ENCODE assay signal across 10 cellular contexts in the genomic region with DNA sequence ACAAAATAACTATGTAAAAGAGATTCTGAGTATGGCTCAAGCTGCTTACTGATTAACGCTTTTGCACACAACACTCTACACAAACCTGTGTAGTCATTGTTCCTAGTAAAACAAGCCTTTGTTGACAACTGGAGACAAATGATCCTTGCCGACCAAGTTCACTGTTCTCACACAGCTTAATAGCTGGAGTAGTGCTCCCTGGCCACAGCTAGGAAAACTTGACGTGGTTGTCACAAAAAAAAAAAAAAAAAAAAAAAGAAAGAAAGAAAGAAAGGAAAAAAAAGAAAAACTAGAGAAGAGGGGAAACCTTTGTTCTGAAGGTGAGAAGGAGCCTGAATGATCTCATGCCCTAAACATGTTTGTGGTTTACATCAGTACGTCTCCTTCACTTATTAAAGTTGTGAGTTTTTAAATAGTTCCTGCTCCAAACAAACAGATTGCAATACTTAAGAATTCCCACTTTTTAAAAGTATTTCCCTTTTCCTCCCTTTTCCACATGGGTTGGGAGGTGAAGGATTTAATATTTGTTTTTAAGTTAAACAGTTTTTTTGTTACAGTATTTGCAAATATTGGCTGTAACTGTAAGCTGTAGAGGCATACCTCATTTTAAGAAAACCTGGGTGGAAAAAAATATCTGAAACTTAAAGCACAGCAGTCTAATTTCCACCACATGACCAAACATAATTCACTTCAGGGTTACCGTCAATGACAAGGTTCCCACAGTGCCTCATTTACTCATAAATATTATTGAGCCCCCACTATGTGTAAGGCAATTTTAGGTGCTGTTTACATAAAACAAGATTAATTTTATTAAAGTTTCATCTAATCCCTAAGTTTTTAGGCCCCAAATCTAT.
DNase-seq lines count a peak whose midpoint lies in the region; ATAC-seq and TF ChIP-seq lines count a peak whose summit lies in the region.
"Had no signal": no experiment of that assay in that cellular context is flagged by ENCODE, and none has a peak within 500 bp of the region (broad histone marks: within the 10 kb centered on the region; RNA-seq: fewer than 3 reads in every experiment).

No MANE protein-coding gene starts in this region.

- no peak overlapping the region for H3K4me3 ChIP-seq in BJ (ENCODE audit: low read depth, low read length)
- H3K4me3 ChIP-seq in HUES48 (ENCODE audit: low read depth, low read length) = no peak overlapping the region
- H3K4me3 ChIP-seq in mesendoderm (ENCODE audit: low read length) = no peak overlapping the region
- no peak overlapping the region for H3K4me3 ChIP-seq in aorta (ENCODE audit: low read length in 2 of 2)

- no peak overlapping the region for H2AK5ac ChIP-seq in mesendoderm (ENCODE audit: low read length)

- POLR2A ChIA-PET in BJ (lab: Charles Lee) = no interaction called here

- no peaks in the 10 kb centered on the region for H3K79me1 ChIP-seq in mesendoderm (ENCODE audit: low read length)

- H3K27ac ChIP-seq in HUES48 (ENCODE audit: low read depth, low read length) (peak overlapping the region; percentile 76), caudate nucleus (ENCODE audit: low read depth, low read length) (peak overlapping the region; percentile 77), mesendoderm (ENCODE audit: low read depth, low read length) (peak overlapping the region; percentile 5), aorta (ENCODE audit: low read depth in 1 of 2, low read length in 2 of 2) (no peak overlapping the region)

- no peak for TF ChIP-seq CTCF in BJ (IDR thresholded peaks at IDR 0.05; ENCODE audit: insufficient read depth, low read depth, low read length)

- no peak overlapping the region for H3K18ac ChIP-seq in mesendoderm (ENCODE audit: low read length)

- CTCF ChIA-PET in BJ (lab: Yijun Ruan, JAX) = no interaction called here

- H3K23ac ChIP-seq in mesendoderm (ENCODE audit: low read length) = no peak overlapping the region

- no peak for ATAC-seq in aorta (ENCODE audit: low FRiP score)

- peak overlapping the region; percentile 85 for H2BK15ac ChIP-seq in mesendoderm (replicated peaks; ENCODE audit: low read depth)

- H3K4me2 ChIP-seq in mesendoderm (ENCODE audit: low read length) = no peak overlapping the region

- H3K9me3 ChIP-seq in HUES48 (ENCODE audit: control insufficient read depth, insufficient read depth, low read length) (no peaks in the 10 kb centered on the region), aorta (ENCODE audit: control insufficient read depth, low read length) (no peaks in the 10 kb centered on the region)

- DNase-seq in BJ (ENCODE audit: low read depth) (peak; percentile 68), caudate nucleus (lab: John Stamatoyannopoulos, UW) (no peak), mesendoderm (peak; percentile 78), aorta (no peak), SKM-1 (lab: John Stamatoyannopoulos, UW; ENCODE audit: unreplicated experiment) (no peak), SHP77 treated with DMSO at 0.1 percent for 48 hours (lab: John Stamatoyannopoulos, UW) (no peak)
- no peak for DNase-seq in NK-92 treated with Interleukin-12 subunit alpha and Interleukin-12 subunit beta, amount 100 ng/mL, for 24 hours (lab: John Stamatoyannopoulos, UW)
- DNase-seq: activated naive CD4-positive, alpha-beta T cell treated with Interleukin-2 at 50 U/mL for 16 hours; OCI-M1 had no signal

- H4K5ac ChIP-seq in mesendoderm (ENCODE audit: low read length) = no peak overlapping the region

- H3K27me3 ChIP-seq in BJ (ENCODE audit: control insufficient read depth, insufficient read depth, low read length) = no peaks in the 10 kb centered on the region
- no peaks in the 10 kb centered on the region for H3K27me3 ChIP-seq in HUES48 (ENCODE audit: control insufficient read depth, insufficient read depth, low read length)
- H3K27me3 ChIP-seq in mesendoderm (ENCODE audit: insufficient read depth, low read length, poor library complexity) = no peaks in the 10 kb centered on the region
- no peaks in the 10 kb centered on the region for H3K27me3 ChIP-seq in aorta (ENCODE audit: control insufficient read depth in 1 of 2, insufficient read depth in 2 of 2, low read length in 1 of 2)

- no peaks in the 10 kb centered on the region for H3K79me2 ChIP-seq in mesendoderm (ENCODE audit: control insufficient read depth, insufficient read depth, low read length)

- H3K4ac ChIP-seq in mesendoderm (ENCODE audit: low read depth, low read length) = no peak overlapping the region

- H3K4me1 ChIP-seq in HUES48 (ENCODE audit: control insufficient read depth, insufficient read depth, low read length) = peaks cover 28% of the 10 kb centered on the region
- H3K4me1 ChIP-seq in mesendoderm (ENCODE audit: control insufficient read depth, low read depth, low read length) = peaks cover 5% of the 10 kb centered on the region
- peaks cover 0 to 8% of the 10 kb centered on the region in 2 donors for H3K4me1 ChIP-seq in aorta (ENCODE audit: control insufficient read depth in 1 of 2, insufficient read depth in 2 of 2, low read length in 2 of 2)

- H2BK5ac ChIP-seq in mesendoderm (ENCODE audit: low read length) = no peak overlapping the region

- no CpG with 5 or more reads among the region's 5 CpGs for WGBS in mesendoderm (ENCODE audit: extremely low coverage, insufficient coverage, low lambda C conversion rate)
- WGBS in aorta, 2 donors = 16 to 20% methylated on average over 5 of the region's 5 CpGs

- H3K56ac ChIP-seq in mesendoderm (ENCODE audit: low read length) = peak overlapping the region; percentile 50

- H3K9ac ChIP-seq in HUES48 (ENCODE audit: low read depth, low read length) = no peak overlapping the region
- H3K9ac ChIP-seq in mesendoderm (ENCODE audit: low read length) = no peak overlapping the region

- no peak overlapping the region for H2BK120ac ChIP-seq in mesendoderm (ENCODE audit: low read depth, low read length)

- H4K8ac ChIP-seq in mesendoderm (ENCODE audit: low read depth, low read length) = no peak overlapping the region

- intact Hi-C loops in aorta (cut with DNase I) = loop anchor here (5.0 to 10.0 kb wide), 3 partner anchors 66 to 501 kb away; a partner anchor contains a TSS

- no peaks in the 10 kb centered on the region; the same call in 1 of the 2 replicates for H3K36me3 ChIP-seq in BJ (ENCODE audit: control insufficient read depth, insufficient read depth, low read length)
- no peaks in the 10 kb centered on the region for H3K36me3 ChIP-seq in HUES48 (ENCODE audit: control insufficient read depth, insufficient read depth, low read length)
- no peaks in the 10 kb centered on the region for H3K36me3 ChIP-seq in mesendoderm (ENCODE audit: control insufficient read depth, insufficient read depth, low read length)
- no peaks in the 10 kb centered on the region for H3K36me3 ChIP-seq in aorta (ENCODE audit: control insufficient read depth in 1 of 2, insufficient read depth in 2 of 2, low read length in 1 of 2)

Comparison
In these comparisons a context has a peak if more than half of its experiments do, and no peak if none do; other contexts are left out.
1. DNase-seq: peak in BJ (single experiment) and mesendoderm (single experiment); none in caudate nucleus (0 of 61), aorta (0 of 2), SKM-1 (single experiment), SHP77 treated with DMSO at 0.1 percent for 48 hours (single experiment) and NK-92 treated with Interleukin-12 subunit alpha and Interleukin-12 subunit beta, amount 100 ng/mL, for 24 hours (single experiment).
2. H3K27ac ChIP-seq: peak in HUES48 (single experiment), caudate nucleus (single experiment) and mesendoderm (single experiment); none in aorta (0 of 2).